ENCODE assay signal across 8 cellular contexts in genomic region chr22:18528597-18529415, GRCh38. TPM values are rescaled to one million over a fixed set of nuclear protein-coding genes. Genes with fewer than 3 reads are reported as not detected.
A peak's percentile ranks its signal among the peaks of the same experiment; 100 is the strongest.
DNase-seq lines count a peak whose midpoint lies in the region; ATAC-seq and TF ChIP-seq lines count a peak whose summit lies in the region.
"Not testable (repeated sequence)": the region's sequence is repeated elsewhere in the genome, so short reads cannot be mapped to it uniquely, and the experiment has no call there.

No MANE protein-coding gene starts in this region.

- H3K27ac ChIP-seq in coronary artery, result not testable (repeated sequence)

- DNase-seq in NCI-H226 (peak; percentile 1), coronary artery (ENCODE audit: low spot score) (peak; percentile 72), kidney epithelial cell (ENCODE audit: low read depth) (peak; percentile 38), smooth muscle cell of the brain vasculature (ENCODE audit: low read depth, low spot score) (peak; percentile 13), type B pancreatic cell (ENCODE audit: extremely low spot score, unreplicated experiment) (peak; percentile 82)
- peak; percentile 92 for DNase-seq in activated CD8-positive, alpha-beta memory T cell treated with anti-CD3 and anti-CD28 coated beads, Interleukin-2, amount 10 ng/mL, durations not matched to agents 7 days and 5 days

- not testable (repeated sequence) for H3K4me3 ChIP-seq in coronary artery
- H3K4me3 ChIP-seq in kidney epithelial cell (ENCODE audit: low read depth, low read length), result peak overlapping the region; percentile 34

- H3K9me3 Mint-ChIP-seq in activated CD8-positive, alpha-beta memory T cell treated with anti-CD3 and anti-CD28 coated beads, Interleukin-2, amount 10 ng/mL, durations not matched to agents 7 days and 5 days (ENCODE audit: low read depth); type B pancreatic cell: not testable (repeated sequence)

- H3K4me3 Mint-ChIP-seq in activated CD8-positive, alpha-beta memory T cell treated with anti-CD3 and anti-CD28 coated beads, Interleukin-2, amount 10 ng/mL, durations not matched to agents 7 days and 5 days, result peak overlapping the region; percentile 63
- H3K4me3 Mint-ChIP-seq in type B pancreatic cell, result not testable (repeated sequence)

- not testable (repeated sequence) for TF ChIP-seq CTCF in coronary artery (IDR thresholded peaks at IDR 0.05); kidney epithelial cell (IDR thresholded peaks at IDR 0.05; ENCODE audit: insufficient read depth, low read length, poor library complexity, severe bottlenecking); type B pancreatic cell (conservative IDR thresholded peaks at IDR 0.05)

- H3K36me3 ChIP-seq in kidney epithelial cell (ENCODE audit: control insufficient read depth, insufficient read depth, low read length), result not testable (repeated sequence)

- ATAC-seq in GM18873 (IDR thresholded peaks at IDR 0.05; ENCODE audit: low FRiP score, unreplicated experiment), result peak; percentile 75
- ATAC-seq in HG02870 (IDR thresholded peaks at IDR 0.05; ENCODE audit: unreplicated experiment), result peak; percentile 74
- ATAC-seq in activated CD8-positive, alpha-beta memory T cell treated with anti-CD3 and anti-CD28 coated beads, Interleukin-2, amount 10 ng/mL, durations not matched to agents 7 days and 5 days, result peak; percentile 84

- H3K27me3 ChIP-seq in kidney epithelial cell (ENCODE audit: control insufficient read depth, insufficient read depth, low read length), result not testable (repeated sequence)

- not testable (repeated sequence) for H3K27me3 Mint-ChIP-seq in activated CD8-positive, alpha-beta memory T cell treated with anti-CD3 and anti-CD28 coated beads, Interleukin-2, amount 10 ng/mL, durations not matched to agents 7 days and 5 days; type B pancreatic cell

- H3K27ac Mint-ChIP-seq in activated CD8-positive, alpha-beta memory T cell treated with anti-CD3 and anti-CD28 coated beads, Interleukin-2, amount 10 ng/mL, durations not matched to agents 7 days and 5 days, result peak overlapping the region; percentile 84
- H3K27ac Mint-ChIP-seq in type B pancreatic cell, result not testable (repeated sequence)

- CTCF ChIA-PET in activated CD8-positive, alpha-beta memory T cell treated with anti-CD3 and anti-CD28 coated beads, Interleukin-2, amount 10 ng/mL, durations not matched to agents 7 days and 5 days (lab: Charles Lee), result not testable (repeated sequence)

- H3K36me3 Mint-ChIP-seq in activated CD8-positive, alpha-beta memory T cell treated with anti-CD3 and anti-CD28 coated beads, Interleukin-2, amount 10 ng/mL, durations not matched to agents 7 days and 5 days; type B pancreatic cell: not testable (repeated sequence)

- not testable (repeated sequence) for H3K4me1 Mint-ChIP-seq in activated CD8-positive, alpha-beta memory T cell treated with anti-CD3 and anti-CD28 coated beads, Interleukin-2, amount 10 ng/mL, durations not matched to agents 7 days and 5 days; type B pancreatic cell (ENCODE audit: unreplicated experiment)

RNA-seq across cellular contexts. Expression of gene TMEM191B, which starts 1.2 kb away (rescaled TPM):
- 1 to 10 TPM; 1.6 to 2.8 TPM for total RNA-seq in activated CD8-positive, alpha-beta memory T cell treated with anti-CD3 and anti-CD28 coated beads, Interleukin-2, amount 10 ng/mL, durations not matched to agents 7 days and 5 days
- 1.0 and 3.0 TPM in 2 replicates for total RNA-seq in kidney epithelial cell
- total RNA-seq in type B pancreatic cell (ENCODE audit: low replicate concordance), result 5.2 and 13.7 TPM in 2 replicates

RNA-seq across cellular contexts. Expression of gene GGTLC3, which starts 10.8 kb away (rescaled TPM):
- not detected for total RNA-seq in activated CD8-positive, alpha-beta memory T cell treated with anti-CD3 and anti-CD28 coated beads, Interleukin-2, amount 10 ng/mL, durations not matched to agents 7 days and 5 days
- total RNA-seq in kidney epithelial cell (not detected in 2 replicates), type B pancreatic cell (ENCODE audit: low replicate concordance) (0.40 TPM in 1 of 2 replicates, not detected in the other)

Comparison
In these comparisons a context has a peak if more than half of its experiments do, and no peak if none do; other contexts are left out.
1. DNase-seq: peak in every context shown above with its lines; median percentile 92 in activated CD8-positive, alpha-beta memory T cell treated with anti-CD3 and anti-CD28 coated beads, Interleukin-2, amount 10 ng/mL, durations not matched to agents 7 days and 5 days; 82 in type B pancreatic cell; 72 in coronary artery; 38 in kidney epithelial cell; 13 in smooth muscle cell of the brain vasculature; 1 in NCI-H226.